7 cellular contexts compared by ENCODE assay signal in genomic region chr16:20423772-20424128, GRCh38. TPM values are rescaled to one million over a fixed set of nuclear protein-coding genes. Genes with fewer than 3 reads are reported as not detected.
"Had no signal": no experiment of that assay in that cellular context is flagged by ENCODE, and none has a peak within 500 bp of the region (broad histone marks: within the 10 kb centered on the region; RNA-seq: fewer than 3 reads in every experiment).

No MANE protein-coding gene starts in this region.

RNA-seq across cellular contexts. Expression of gene ACSM5, which starts 14.4 kb away (rescaled TPM):
- total RNA-seq: GM23248, GM23338, H1, H7, H9, HFFc6 had no signal
- polyA plus RNA-seq: GM23248, GM23338, H1 had no signal

RNA-seq across cellular contexts. Expression of gene PDILT, which starts 19.2 kb away (rescaled TPM):
- total RNA-seq: GM23248, GM23338, H1, H4, H7, H9, HFFc6 had no signal
- polyA plus RNA-seq: GM23248, GM23338, H1 had no signal

RNA-seq across cellular contexts. Expression of gene ACSM2A, which starts 27.6 kb away (rescaled TPM):
- total RNA-seq: GM23248, GM23338, H1, H4, H7, H9, HFFc6 had no signal
- polyA plus RNA-seq: GM23248, GM23338, H1 had no signal
